ENCODE assay signal across 1 cellular context in genomic region chr17:55394357-55395021, GRCh38.
TF ChIP-seq lines count a peak whose summit lies in the region.

No MANE protein-coding gene starts in this region.

TF ChIP-seq in HepG2, 621 proteins besides CTCF, POLR2A, EP300 and RAD21 (continued from another document and continues in another):
- TF ChIP-seq PRDM10 (CRISPR knock-in tag; IDR thresholded peaks at IDR 0.05; ENCODE audit: low read depth) (no peak), PRMT3 (CRISPR knock-in tag; IDR thresholded peaks at IDR 0.05; ENCODE audit: borderline replicate concordance, low read depth) (no peak), MIER3 (CRISPR knock-in tag; IDR thresholded peaks at IDR 0.05; ENCODE audit: borderline replicate concordance) (peak; percentile 35; the same call in 1 of the 2 replicates), THAP11 (CRISPR knock-in tag; IDR thresholded peaks at IDR 0.05) (peak; percentile 71), KAT8 (CRISPR knock-in tag; IDR thresholded peaks at IDR 0.05) (peak; percentile 67; the same call in 1 of the 2 replicates), ARID3A (IDR thresholded peaks at IDR 0.05; ENCODE audit: low read depth, low read length) (peak; percentile 99), MIER2 (CRISPR knock-in tag; IDR thresholded peaks at IDR 0.05) (peak; percentile 80), IRX3 (CRISPR knock-in tag; IDR thresholded peaks at IDR 0.05; ENCODE audit: borderline replicate concordance, low read depth) (peak; percentile 80; the same call in 1 of the 2 replicates), ISX (CRISPR knock-in tag; conservative IDR thresholded peaks at IDR 0.05) (0 out of 2 replicates have a peak, but pooled peaks have one; percentile 48), NCOA5 (CRISPR knock-in tag; IDR thresholded peaks at IDR 0.05) (peak; percentile 52; the same call in 1 of the 2 replicates), ZNF280D (CRISPR knock-in tag; IDR thresholded peaks at IDR 0.05) (no peak), TBX3 (IDR thresholded peaks at IDR 0.05; ENCODE audit: borderline replicate concordance) (peak; percentile 62; the same call in 1 of the 2 replicates), BRD4 (CRISPR knock-in tag; IDR thresholded peaks at IDR 0.05) (0 out of 2 replicates have a peak, but pooled peaks have one; percentile 19), RBM22 (optimal IDR thresholded peaks at IDR 0.05; ENCODE audit: low read length) (peak; percentile 82), ZNF83 (CRISPR knock-in tag; IDR thresholded peaks at IDR 0.05; ENCODE audit: borderline replicate concordance) (no peak), HNF4G (IDR thresholded peaks at IDR 0.05; ENCODE audit: borderline replicate concordance, low read depth, low read length) (peak; percentile 98), HNF4G (CRISPR knock-in tag; IDR thresholded peaks at IDR 0.05; ENCODE audit: borderline replicate concordance, low read depth) (peak; percentile 87; the same call in 1 of the 2 replicates), CBFB (CRISPR knock-in tag; IDR thresholded peaks at IDR 0.05) (no peak; the same call in 1 of the 2 replicates), ZFX (CRISPR knock-in tag; IDR thresholded peaks at IDR 0.05; ENCODE audit: low read depth) (peak; percentile 14), GABPA (IDR thresholded peaks at IDR 0.05; ENCODE audit: low read depth, low read length) (no peak), GABPA (CRISPR knock-in tag; IDR thresholded peaks at IDR 0.05; ENCODE audit: low read depth) (no peak; the same call in 1 of the 2 replicates), NFKBIZ (CRISPR knock-in tag; IDR thresholded peaks at IDR 0.05) (no peak), ZNF800 (CRISPR knock-in tag; IDR thresholded peaks at IDR 0.05) (peak; percentile 56; the same call in 1 of the 2 replicates), ZNF263 (CRISPR knock-in tag; IDR thresholded peaks at IDR 0.05) (no peak), MED13 (CRISPR knock-in tag; IDR thresholded peaks at IDR 0.05) (peak; percentile 73; the same call in 1 of the 2 replicates), MEIS2 (CRISPR knock-in tag; IDR thresholded peaks at IDR 0.05) (0 out of 2 replicates have a peak, but pooled peaks have one; percentile 39), PATZ1 (CRISPR knock-in tag; IDR thresholded peaks at IDR 0.05) (peak; percentile 55), ZBTB7B (CRISPR knock-in tag; IDR thresholded peaks at IDR 0.05) (peak; percentile 73; the same call in 1 of the 2 replicates), KLF6 (CRISPR knock-in tag; IDR thresholded peaks at IDR 0.05) (peak; percentile 85; the same call in 1 of the 2 replicates), ZNF547 (CRISPR knock-in tag; IDR thresholded peaks at IDR 0.05) (no peak; the same call in 1 of the 2 replicates), NFIC (IDR thresholded peaks at IDR 0.05; ENCODE audit: low read length) (peak; percentile 87), ZNF780A (CRISPR knock-in tag; IDR thresholded peaks at IDR 0.05) (no peak), AHDC1 (CRISPR knock-in tag; IDR thresholded peaks at IDR 0.05; ENCODE audit: borderline replicate concordance) (peak; percentile 93), KLF16 (CRISPR knock-in tag; IDR thresholded peaks at IDR 0.05) (0 out of 4 replicates have a peak, but pooled peaks of 1 of the 2 experiments have one; percentile 61), TCF7L2 (IDR thresholded peaks at IDR 0.05; ENCODE audit: low read depth, low read length) (no peak), ZNF775 (CRISPR knock-in tag; IDR thresholded peaks at IDR 0.05; ENCODE audit: borderline replicate concordance) (peak; percentile 53; the same call in 1 of the 2 replicates), ATF1 (CRISPR knock-in tag; IDR thresholded peaks at IDR 0.05) (peak; percentile 62), ZNF709 (CRISPR knock-in tag; IDR thresholded peaks at IDR 0.05) (0 out of 2 replicates have a peak, but pooled peaks have one; percentile 35), ZNF34 (CRISPR knock-in tag; IDR thresholded peaks at IDR 0.05; ENCODE audit: borderline replicate concordance) (no peak), ARID2 (CRISPR knock-in tag; IDR thresholded peaks at IDR 0.05; ENCODE audit: borderline replicate concordance) (peak; percentile 68; the same call in 1 of the 2 replicates)
